ENCODE assay signal across 9 cellular contexts in genomic region chr2:11505652-11506610, GRCh38. TPM values are rescaled to one million over a fixed set of nuclear protein-coding genes. Genes with fewer than 3 reads are reported as not detected.
DNase-seq lines count a peak whose midpoint lies in the region; ATAC-seq and TF ChIP-seq lines count a peak whose summit lies in the region.
"Had no signal": no experiment of that assay in that cellular context is flagged by ENCODE, and none has a peak within 500 bp of the region (broad histone marks: within the 10 kb centered on the region; RNA-seq: fewer than 3 reads in every experiment).

No MANE protein-coding gene starts in this region.

- TF ChIP-seq CTCF in Caco-2 (IDR thresholded peaks at IDR 0.05; ENCODE audit: insufficient read depth in 1 of 2, low read depth in 1 of 2, low read length in 1 of 2, severe bottlenecking in 1 of 2, unreplicated experiment in 1 of 2) = no peak
- no peak for TF ChIP-seq CTCF in brain microvascular endothelial cell (IDR thresholded peaks at IDR 0.05; ENCODE audit: low read depth, low read length, missing control alignments)

- in situ Hi-C loops in brain microvascular endothelial cell (cut with HindIII; ENCODE audit: low pct_ligation_motif_present, low sequenced_read_pairs) = no loop called here

- no TSS peak for BruUV-seq in Caco-2 (replicated peaks; lab: Mats Ljungman, UMichigan)

- H3K4me1 Mint-ChIP-seq in Caco-2 (ENCODE audit: low read depth, unreplicated experiment) = peaks cover 5% of the 10 kb centered on the region
- H3K4me1 Mint-ChIP-seq: activated CD4-positive, alpha-beta T cell treated with anti-CD3 and anti-CD28 coated beads for 36 hours had no signal

- no peaks in the 10 kb centered on the region for H3K36me3 Mint-ChIP-seq in Caco-2 (ENCODE audit: insufficient read depth, unreplicated experiment)

- H3K9me3 ChIP-seq in Caco-2 = no peaks in the 10 kb centered on the region

- H3K27me3 ChIP-seq in Caco-2 (replicated peaks; ENCODE audit: control insufficient read depth, insufficient read depth, low read length) (no peaks in the 10 kb centered on the region), brain microvascular endothelial cell (replicated peaks) (no peaks in the 10 kb centered on the region)

- H3K27ac ChIP-seq in brain microvascular endothelial cell = no peak overlapping the region

- H3K4me3 ChIP-seq in Caco-2 (ENCODE audit: low read depth, low read length) (no peak overlapping the region), brain microvascular endothelial cell (ENCODE audit: low read depth, low read length) (no peak overlapping the region)

- H3K4me1 ChIP-seq in Caco-2 = no peaks in the 10 kb centered on the region

- no peaks in the 10 kb centered on the region for H3K27me3 Mint-ChIP-seq in Caco-2 (ENCODE audit: insufficient read depth, unreplicated experiment)

- DNase-seq in SW480 (ENCODE audit: low spot score) (peak; percentile 81), renal cortical epithelial cell (ENCODE audit: low read depth) (peak; percentile 64), Caco-2 (no peak), brain microvascular endothelial cell (no peak)
- DNase-seq: activated CD4-positive, alpha-beta T cell treated with anti-CD3 and anti-CD28 coated beads for 36 hours; aorta had no signal

- ATAC-seq in GM18873 (IDR thresholded peaks at IDR 0.05; ENCODE audit: low FRiP score, unreplicated experiment) (peak; percentile 58), HG02885 (IDR thresholded peaks at IDR 0.05; ENCODE audit: poor library complexity, unreplicated experiment) (peak; percentile 89), HG02588 (IDR thresholded peaks at IDR 0.05; ENCODE audit: unreplicated experiment) (no peak)
- ATAC-seq: activated CD4-positive, alpha-beta T cell treated with anti-CD3 and anti-CD28 coated beads for 36 hours had no signal

- POLR2A ChIA-PET in Caco-2 (lab: Charles Lee) = no interaction called here

- intact Hi-C loops in Caco-2 (cut with micrococcal nuclease; ENCODE audit: unreplicated experiment) = no loop called here

- H3K4me3 Mint-ChIP-seq in Caco-2 (ENCODE audit: unreplicated experiment) = no peak overlapping the region
- H3K4me3 Mint-ChIP-seq: activated CD4-positive, alpha-beta T cell treated with anti-CD3 and anti-CD28 coated beads for 36 hours had no signal

- H3K36me3 ChIP-seq in Caco-2 (ENCODE audit: control insufficient read depth, insufficient read depth, low read length) (no peaks in the 10 kb centered on the region), brain microvascular endothelial cell (replicated peaks) (no peaks in the 10 kb centered on the region)

- CTCF ChIA-PET in Caco-2 (lab: Charles Lee) = no interaction called here

- peaks cover 12% of the 10 kb centered on the region for H3K9me3 Mint-ChIP-seq in Caco-2 (ENCODE audit: unreplicated experiment)

- no peak overlapping the region for H3K27ac Mint-ChIP-seq in Caco-2 (ENCODE audit: unreplicated experiment)
- H3K27ac Mint-ChIP-seq: activated CD4-positive, alpha-beta T cell treated with anti-CD3 and anti-CD28 coated beads for 36 hours had no signal

RNA-seq across cellular contexts. Expression of gene GREB1, which starts 27.9 kb away (rescaled TPM):
- total RNA-seq in renal cortical epithelial cell (0.25 TPM in 1 of 2 replicates, not detected in the other), Caco-2 (2022) (2.2 and 2.4 TPM in 2 replicates)

RNA-seq across cellular contexts. Expression of gene E2F6, which starts 40.0 kb away (rescaled TPM):
- total RNA-seq in renal cortical epithelial cell (11.8 and 12.5 TPM in 2 replicates), Caco-2 (2022) (41.6 and 44.5 TPM in 2 replicates)

Comparison
In these comparisons a context has a peak if more than half of its experiments do, and no peak if none do; other contexts are left out.
1. DNase-seq: peak in SW480 (single experiment) and renal cortical epithelial cell (single experiment); none in Caco-2 (0 of 2) and brain microvascular endothelial cell (single experiment).